Comparison of ENCODE assay signal across 8 cellular contexts in genomic region chr2:144183744-144184143, GRCh38.
A peak's percentile ranks its signal among the peaks of the same experiment; 100 is the strongest.
DNase-seq lines count a peak whose midpoint lies in the region; ATAC-seq, FAIRE-seq and TF ChIP-seq lines count a peak whose summit lies in the region.

No MANE protein-coding gene starts in this region.

- H3K27me3 Mint-ChIP-seq in osteocyte (ENCODE audit: unreplicated experiment) = no peaks in the 10 kb centered on the region

- no peaks in the 10 kb centered on the region for H3K36me3 ChIP-seq in uterus

- H3K4me3 ChIP-seq in uterus = no peak overlapping the region

- peak; percentile 17 for DNase-seq in GM18507 (ENCODE audit: extremely low spot score, insufficient read length, low read depth)
- peak; percentile 53 for DNase-seq in T-helper 9 cell
- peak; percentile 80 for DNase-seq in central memory CD4-positive, alpha-beta T cell
- DNase-seq in stimulated activated CD8-positive, alpha-beta memory T cell treated with anti-CD3 and anti-CD28 coated beads, Interleukin-15, amount 100 ng/mL, for 48 hours (ENCODE audit: low read depth in 2 of 2) = peak; percentile 72 to 74
- DNase-seq in left ventricle myocardium superior = no peak
- no peak for DNase-seq in osteocyte (ENCODE audit: extremely low spot score, unreplicated experiment)
- no peak for DNase-seq in uterus

- no peaks in the 10 kb centered on the region for H3K4me1 Mint-ChIP-seq in osteocyte (ENCODE audit: unreplicated experiment)

- intact Hi-C loops in left ventricle myocardium superior (cut with micrococcal nuclease) (no loop called here), uterus (cut with DNase I; ENCODE audit: low total_unique reads) (no loop called here)

- no peak overlapping the region for H3K27ac ChIP-seq in uterus

- H3K9me3 ChIP-seq in uterus = no peaks in the 10 kb centered on the region

- ATAC-seq in HG02870 (IDR thresholded peaks at IDR 0.05; ENCODE audit: unreplicated experiment) = peak; percentile 91
- ATAC-seq in left ventricle myocardium superior = no peak

- no peak overlapping the region for H3K27ac Mint-ChIP-seq in osteocyte (ENCODE audit: unreplicated experiment)

- H3K4me1 ChIP-seq in uterus = no peaks in the 10 kb centered on the region

- FAIRE-seq in GM18507 (lab: Jason Lieb, UNC) = peak; percentile 81

- TF ChIP-seq POLR2A in uterus (IDR thresholded peaks at IDR 0.05) = no peak

- H3K36me3 Mint-ChIP-seq in osteocyte (ENCODE audit: unreplicated experiment) = no peaks in the 10 kb centered on the region

- no peak overlapping the region for H3K4me3 Mint-ChIP-seq in osteocyte (ENCODE audit: unreplicated experiment)

- TF ChIP-seq CTCF in osteocyte (IDR thresholded peaks at IDR 0.05) (no peak), uterus (IDR thresholded peaks at IDR 0.05) (no peak)

- no peaks in the 10 kb centered on the region for H3K9me3 Mint-ChIP-seq in osteocyte (ENCODE audit: unreplicated experiment)

- no peaks in the 10 kb centered on the region for H3K27me3 ChIP-seq in uterus

Comparison
In these comparisons a context has a peak if more than half of its experiments do, and no peak if none do; other contexts are left out.
1. DNase-seq: peak in GM18507 (single experiment), T-helper 9 cell (single experiment), central memory CD4-positive, alpha-beta T cell (single experiment) and stimulated activated CD8-positive, alpha-beta memory T cell treated with anti-CD3 and anti-CD28 coated beads, Interleukin-15, amount 100 ng/mL, for 48 hours (2 of 2); none in left ventricle myocardium superior (single experiment), osteocyte (single experiment) and uterus (0 of 2).